23 cellular contexts compared by ENCODE assay signal in the genomic region with DNA sequence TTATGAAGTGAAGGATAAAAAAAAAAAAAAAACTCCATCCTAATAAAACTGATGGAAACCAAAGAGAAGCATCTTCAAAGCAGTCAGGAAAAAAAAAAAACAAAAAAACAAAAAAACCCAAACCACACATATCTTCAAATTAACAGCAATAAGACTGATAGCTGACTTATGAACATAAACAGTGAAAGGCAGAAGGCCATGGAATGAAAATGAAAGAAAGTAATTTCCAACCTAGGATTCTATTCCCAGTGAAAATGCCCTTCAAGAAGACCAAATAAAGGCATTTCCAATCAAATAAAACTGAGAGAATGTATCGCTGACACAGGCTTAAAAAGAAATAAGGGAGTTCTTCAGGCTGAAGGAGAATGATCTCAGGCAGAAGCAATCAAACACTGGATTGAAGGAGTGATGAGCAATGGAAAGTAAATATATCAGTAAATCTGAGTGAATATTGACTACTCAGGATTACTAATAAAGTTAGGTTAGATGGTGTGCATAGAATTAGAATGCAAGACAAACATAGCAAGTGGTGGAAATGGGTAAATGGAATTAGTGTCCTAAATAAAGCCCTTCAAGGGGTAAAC.
DNase-seq lines count a peak whose midpoint lies in the region; ATAC-seq, FAIRE-seq and TF ChIP-seq lines count a peak whose summit lies in the region.
"Had no signal": no experiment of that assay in that cellular context is flagged by ENCODE, and none has a peak within 500 bp of the region (broad histone marks: within the 10 kb centered on the region; RNA-seq: fewer than 3 reads in every experiment).

No MANE protein-coding gene starts in this region.

- H3K36me3 Mint-ChIP-seq in Calu3 (ENCODE audit: insufficient read depth, unreplicated experiment): peaks cover 5% of the 10 kb centered on the region
- H3K36me3 Mint-ChIP-seq in naive thymus-derived CD4-positive, alpha-beta T cell: no peaks in the 10 kb centered on the region
- H3K36me3 Mint-ChIP-seq: CD14-positive monocyte; CD4-positive, alpha-beta memory T cell; CD4-positive, CD25-positive, alpha-beta regulatory T cell; CD8-positive, alpha-beta memory T cell had no signal

- TF ChIP-seq RAD21 in HepG2 (CRISPR knock-in tag; IDR thresholded peaks at IDR 0.05) (no peak), GM12878 (IDR thresholded peaks at IDR 0.05; ENCODE audit: insufficient read depth, low read depth, low read length) (no peak)

- H3K36me3 ChIP-seq in HepG2 (replicated peaks in 1 of 2; ENCODE audit: control insufficient read depth in 1 of 2, insufficient read depth in 2 of 2, low read length in 2 of 2): no peaks in the 10 kb centered on the region
- H3K36me3 ChIP-seq in right lobe of liver: no peaks in the 10 kb centered on the region
- H3K36me3 ChIP-seq in GM12878 (ENCODE audit: control insufficient read depth in 2 of 2, insufficient read depth in 2 of 2, low read length in 1 of 2): no peaks in the 10 kb centered on the region
- H3K36me3 ChIP-seq in naive thymus-derived CD4-positive, alpha-beta T cell (ENCODE audit: control insufficient read depth in 2 of 3, insufficient read depth in 3 of 3, low read length in 3 of 3): no peaks in the 10 kb centered on the region
- H3K36me3 ChIP-seq: BE2C, BLaER1 had no signal

- TF ChIP-seq CTCF in HepG2 (CRISPR knock-in tag; IDR thresholded peaks at IDR 0.05) (no peak), right lobe of liver (IDR thresholded peaks at IDR 0.05) (no peak), GM12878 (IDR thresholded peaks at IDR 0.05 in 2 of 3, conservative IDR thresholded peaks at IDR 0.05 in 1 of 3; ENCODE audit: control insufficient read depth in 2 of 3, extremely low read depth in 1 of 3, insufficient read depth in 1 of 3, low read depth in 3 of 3, low read length in 3 of 3) (no peak), Calu3 (IDR thresholded peaks at IDR 0.05; ENCODE audit: unreplicated experiment) (no peak)

- RAD21 ChIA-PET in GM12878 (lab: Charles Lee; ENCODE audit: unreplicated experiment): no interaction called here

- H2AFZ ChIP-seq in HepG2 (ENCODE audit: low read length): no peak overlapping the region
- no peak overlapping the region for H2AFZ ChIP-seq in GM12878 (ENCODE audit: control insufficient read depth, low read depth, low read length)

- POLR2A ChIA-PET in HepG2 (lab: Yijun Ruan, JAX): no interaction called here
- POLR2A ChIA-PET in GM12878 (lab: Charles Lee): no interaction called here
- POLR2A ChIA-PET in naive thymus-derived CD4-positive, alpha-beta T cell (lab: Charles Lee): no interaction called here

- WGBS in HepG2 (ENCODE audit: low lambda C conversion rate): 2% methylated on average over 1 of the region's 1 CpG
- WGBS in right lobe of liver (ENCODE audit: insufficient coverage, low coverage, low lambda C conversion rate, missing lambda C conversion rate): 64% methylated on average over 1 of the region's 1 CpG
- 0% methylated on average over 1 of the region's 1 CpG for WGBS in GM12878 (ENCODE audit: insufficient coverage, insufficient replicate concordance, low lambda C conversion rate, missing lambda C conversion rate)

- no peak overlapping the region for H3K9ac ChIP-seq in HepG2 (ENCODE audit: insufficient read depth, low read depth, low read length)
- H3K9ac ChIP-seq in GM12878 (ENCODE audit: control insufficient read depth, insufficient read depth, low read length): no peak overlapping the region
- H3K9ac ChIP-seq: BLaER1 had no signal

- in situ Hi-C loops in HepG2 (cut with HindIII; ENCODE audit: extremely low pct_ligation_motif_present, low pct_unique_long_range_greater_than_20kb): no loop called here
- in situ Hi-C loops in GM12878 (cut with MboI): no loop called here

- no peak for TF ChIP-seq POLR2A in HepG2 (IDR thresholded peaks at IDR 0.05; ENCODE audit: insufficient read depth in 1 of 2, low read depth in 2 of 2, low read length in 2 of 2)
- no peak for TF ChIP-seq POLR2A in right lobe of liver (IDR thresholded peaks at IDR 0.05)
- TF ChIP-seq POLR2A in GM12878 (IDR thresholded peaks at IDR 0.05; ENCODE audit: low read depth, low read length): no peak

- BruUV-seq in HepG2 (replicated peaks; lab: Mats Ljungman, UMichigan) (no TSS peak), GM12878 (replicated peaks; lab: Mats Ljungman, UMichigan) (no TSS peak), Calu3 (replicated peaks; lab: Mats Ljungman, UMichigan) (no TSS peak)

- intact Hi-C loops in HepG2 (cut with micrococcal nuclease; ENCODE audit: unreplicated experiment): no loop called here
- intact Hi-C loops in right lobe of liver (cut with DNase I): no loop called here
- intact Hi-C loops in GM12878 (cut with micrococcal nuclease; ENCODE audit: unreplicated experiment): no loop called here
- intact Hi-C loops in Calu3 (cut with micrococcal nuclease; ENCODE audit: unreplicated experiment): no loop called here
- intact Hi-C loops in naive thymus-derived CD4-positive, alpha-beta T cell (cut with micrococcal nuclease): no loop called here

- H3K79me2 ChIP-seq in HepG2 (ENCODE audit: insufficient read depth, low read length) (no peaks in the 10 kb centered on the region), GM12878 (ENCODE audit: control insufficient read depth, insufficient read depth, low read length) (no peaks in the 10 kb centered on the region)

- H3K4me3 Mint-ChIP-seq in Calu3 (ENCODE audit: low read depth, unreplicated experiment): no peak overlapping the region
- no peak overlapping the region for H3K4me3 Mint-ChIP-seq in naive thymus-derived CD4-positive, alpha-beta T cell
- H3K4me3 Mint-ChIP-seq: CD14-positive monocyte; CD4-positive, alpha-beta memory T cell; CD4-positive, CD25-positive, alpha-beta regulatory T cell; CD8-positive, alpha-beta memory T cell had no signal

- H3K4me3 ChIP-seq in HepG2 (replicated peaks in 1 of 3; ENCODE audit: insufficient read depth in 1 of 3, low read depth in 2 of 3, low read length in 3 of 3) (no peak overlapping the region), right lobe of liver (no peak overlapping the region), GM12878 (no peak overlapping the region)
- H3K4me3 ChIP-seq in naive thymus-derived CD4-positive, alpha-beta T cell (ENCODE audit: low read length): no peak overlapping the region
- H3K4me3 ChIP-seq: BLaER1 had no signal

- TF ChIP-seq EP300 in HepG2 (IDR thresholded peaks at IDR 0.05; ENCODE audit: low read depth in 2 of 2, low read length in 2 of 2) (no peak), HepG2 (CRISPR knock-in tag; IDR thresholded peaks at IDR 0.05; ENCODE audit: borderline replicate concordance) (no peak), GM12878 (IDR thresholded peaks at IDR 0.05; ENCODE audit: borderline replicate concordance in 1 of 2, control insufficient read depth in 1 of 2, low read depth in 2 of 2, low read length in 2 of 2) (no peak)

- DNase-seq in HepG2 (ENCODE audit: low spot score): no peak
- no peak for DNase-seq in right lobe of liver
- DNase-seq in GM12878 (ENCODE audit: low read depth, low spot score): no peak
- no peak for DNase-seq in Calu3
- DNase-seq in naive thymus-derived CD4-positive, alpha-beta T cell: no peak
- DNase-seq: 8988T; ACHN; BE2C; C1 segment of cervical spinal cord; CD4-positive, alpha-beta memory T cell; CD4-positive, CD25-positive, alpha-beta regulatory T cell; CD8-positive, alpha-beta memory T cell; COR-L47; DMS79 treated with DMSO at 0.1 percent for 48 hours; GF-D8 had no signal

- H3K4me1 ChIP-seq in HepG2 (ENCODE audit: insufficient read depth, low read length) (no peaks in the 10 kb centered on the region), right lobe of liver (no peaks in the 10 kb centered on the region), GM12878 (ENCODE audit: control insufficient read depth, insufficient read depth, low read length) (no peaks in the 10 kb centered on the region)
- H3K4me1 ChIP-seq in naive thymus-derived CD4-positive, alpha-beta T cell (ENCODE audit: control insufficient read depth in 2 of 2, insufficient read depth in 2 of 2, low read length in 2 of 2): no peaks in the 10 kb centered on the region
- H3K4me1 ChIP-seq: BE2C had no signal

- SMC1A ChIA-PET in GM12878 (lab: Charles Lee; ENCODE audit: uncharacterized antibody, unreplicated experiment): no interaction called here

- CTCF ChIA-PET in HepG2 (lab: Yijun Ruan, JAX; ENCODE audit: low intra/inter-chr PET ratio, low total read pairs) (interaction anchor here (0.7 kb wide), 1 partner anchor 158 kb away, joined by 3 read pairs; no protein-coding TSS in a partner anchor), GM12878 (lab: Yijun Ruan, JAX) (interaction anchor here (1.1 to 1.6 kb wide), 2 partner anchors 10 to 158 kb away, joined by 4 to 5 read pairs; no protein-coding TSS in a partner anchor), Calu3 (lab: Charles Lee) (no interaction called here)
- CTCF ChIA-PET in naive thymus-derived CD4-positive, alpha-beta T cell (lab: Charles Lee): no interaction called here

- no peaks in the 10 kb centered on the region for H3K9me3 Mint-ChIP-seq in Calu3 (ENCODE audit: low read depth, unreplicated experiment)
- H3K9me3 Mint-ChIP-seq in naive thymus-derived CD4-positive, alpha-beta T cell: no peaks in the 10 kb centered on the region
- H3K9me3 Mint-ChIP-seq: CD8-positive, alpha-beta memory T cell had no signal

- FAIRE-seq in HepG2 (lab: Jason Lieb, UNC) (no peak), GM12878 (lab: Jason Lieb, UNC) (no peak)
- FAIRE-seq: A204.1, D721Med, G401.6, GM12892, GM18507 had no signal

- peaks cover 71% of the 10 kb centered on the region for H3K27me3 Mint-ChIP-seq in Calu3 (ENCODE audit: unreplicated experiment)
- H3K27me3 Mint-ChIP-seq in naive thymus-derived CD4-positive, alpha-beta T cell: peaks cover 22 to 56% (median 30%) of the 10 kb centered on the region in 5 donors

- H3K9me3 ChIP-seq in HepG2 (ENCODE audit: low read length): no peaks in the 10 kb centered on the region
- H3K9me3 ChIP-seq in right lobe of liver: no peaks in the 10 kb centered on the region
- no peaks in the 10 kb centered on the region for H3K9me3 ChIP-seq in GM12878 (replicated peaks; ENCODE audit: control insufficient read depth, insufficient read depth, low read length)
- H3K9me3 ChIP-seq in naive thymus-derived CD4-positive, alpha-beta T cell (ENCODE audit: control insufficient read depth in 2 of 3, low read length in 3 of 3): no peaks in the 10 kb centered on the region
- H3K9me3 ChIP-seq: BE2C, BLaER1 had no signal

- no peak overlapping the region for H3K4me2 ChIP-seq in HepG2 (ENCODE audit: low read depth, low read length)
- H3K4me2 ChIP-seq in GM12878 (ENCODE audit: control insufficient read depth, insufficient read depth): no peak overlapping the region
- H3K4me2 ChIP-seq: BLaER1 had no signal

- H3K4me1 Mint-ChIP-seq in Calu3 (ENCODE audit: low read depth, unreplicated experiment): no peaks in the 10 kb centered on the region
- peaks cover 0 to 3% (median 0%) of the 10 kb centered on the region in 7 donors for H3K4me1 Mint-ChIP-seq in naive thymus-derived CD4-positive, alpha-beta T cell

- H3K27ac ChIP-seq in HepG2 (ENCODE audit: extremely low read length, insufficient read depth, low read length) (no peak overlapping the region), right lobe of liver (no peak overlapping the region), GM12878 (ENCODE audit: control insufficient read depth, insufficient read depth) (no peak overlapping the region), temporal lobe (ENCODE audit: low read depth, low read length) (peak overlapping the region; percentile 12)
- no peak overlapping the region for H3K27ac ChIP-seq in naive thymus-derived CD4-positive, alpha-beta T cell (ENCODE audit: low read depth, low read length)
- H3K27ac ChIP-seq: BLaER1 had no signal

- H3K27me3 ChIP-seq in HepG2 (ENCODE audit: control insufficient read depth in 1 of 2, insufficient read depth in 2 of 2, low read length in 2 of 2) (peaks cover 0 to 9% of the 10 kb centered on the region in 2 experiments; a peak in 2 of 5 replicates), right lobe of liver (no peaks in the 10 kb centered on the region), GM12878 (replicated peaks in 1 of 2; ENCODE audit: control insufficient read depth in 2 of 2, insufficient read depth in 2 of 2, low read length in 1 of 2) (no peaks in the 10 kb centered on the region; a peak in 1 of 4 replicates)
- H3K27me3 ChIP-seq in naive thymus-derived CD4-positive, alpha-beta T cell (ENCODE audit: control insufficient read depth in 2 of 2, insufficient read depth in 2 of 2, low read length in 2 of 2): no peaks in the 10 kb centered on the region
- H3K27me3 ChIP-seq: BE2C, BLaER1 had no signal

- no peak for ATAC-seq in HepG2
- no peak for ATAC-seq in right lobe of liver
- no peak for ATAC-seq in GM12878
- no peak for ATAC-seq in naive thymus-derived CD4-positive, alpha-beta T cell

- H3K27ac Mint-ChIP-seq in Calu3 (ENCODE audit: unreplicated experiment): no peak overlapping the region
- H3K27ac Mint-ChIP-seq in naive thymus-derived CD4-positive, alpha-beta T cell: no peak overlapping the region
- H3K27ac Mint-ChIP-seq: CD14-positive monocyte; CD4-positive, alpha-beta memory T cell; CD8-positive, alpha-beta memory T cell had no signal

- peaks cover 4% of the 10 kb centered on the region; the same call in 1 of the 2 replicates for H4K20me1 ChIP-seq in HepG2 (ENCODE audit: insufficient read depth, low read length)
- no peaks in the 10 kb centered on the region for H4K20me1 ChIP-seq in GM12878 (ENCODE audit: control insufficient read depth, insufficient read depth)
- H4K20me1 ChIP-seq: BLaER1 had no signal

Comparison
In these comparisons a context has a peak if more than half of its experiments do, and no peak if none do; other contexts are left out.
1. CTCF ChIA-PET loops: an anchor here in HepG2 (0.7 kb wide) and GM12878 (1.1 to 1.6 kb wide); none called in Calu3 and naive thymus-derived CD4-positive, alpha-beta T cell.